27 cellular contexts compared by ENCODE assay signal in the genomic region with DNA sequence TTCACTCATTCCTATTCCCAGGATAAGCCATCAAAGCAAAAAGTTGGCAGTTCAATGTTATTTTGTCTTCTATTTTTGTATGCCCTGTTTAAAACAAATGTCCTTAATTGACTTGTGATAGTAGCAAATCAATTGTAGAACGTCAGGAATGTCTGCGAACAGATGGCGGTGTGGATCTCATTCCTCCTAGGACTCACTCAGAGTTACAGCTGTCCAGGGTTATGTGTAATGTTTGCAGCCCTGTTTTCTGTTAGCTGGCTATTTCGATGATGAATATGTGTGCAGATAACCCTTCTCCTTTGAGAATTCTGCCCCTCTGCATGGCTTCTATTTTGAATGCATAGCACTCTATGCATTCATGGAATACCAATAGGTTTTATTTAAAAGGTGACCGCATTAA.
DNase-seq lines count a peak whose midpoint lies in the region; ATAC-seq and TF ChIP-seq lines count a peak whose summit lies in the region.
"Had no signal": no experiment of that assay in that cellular context is flagged by ENCODE, and none has a peak within 500 bp of the region (broad histone marks: within the 10 kb centered on the region; RNA-seq: fewer than 3 reads in every experiment).

No MANE protein-coding gene starts in this region.

- ATAC-seq in GM19328 (IDR thresholded peaks at IDR 0.05; ENCODE audit: unreplicated experiment) = no peak
- ATAC-seq in HG03135 (IDR thresholded peaks at IDR 0.05; ENCODE audit: unreplicated experiment) = no peak
- ATAC-seq: activated CD8-positive, alpha-beta T cell treated with anti-CD3 and anti-CD28 coated beads for 36 hours; GM23338; lower lobe of right lung; stimulated activated naive CD8-positive, alpha-beta T cell treated with anti-CD3 and anti-CD28 coated beads, Interleukin-15, Interleukin-2, amounts not matched to agents 100 U/mL and 50 U/mL, for 24 hours had no signal

- no peak overlapping the region for H3K4me2 ChIP-seq in SK-N-SH
- H3K4me2 ChIP-seq: GM23338 had no signal

- no peak for TF ChIP-seq RAD21 in SK-N-SH (IDR thresholded peaks at IDR 0.05; ENCODE audit: low read length)

- intact Hi-C loops in left ventricle myocardium inferior (cut with micrococcal nuclease) = no loop called here
- intact Hi-C loops in Caco-2 (cut with micrococcal nuclease; ENCODE audit: unreplicated experiment) = no loop called here

- H3K4me1 ChIP-seq in cardiac muscle cell (ENCODE audit: low read depth) (no peaks in the 10 kb centered on the region), left ventricle myocardium inferior (peaks cover 10% of the 10 kb centered on the region), SK-N-SH (ENCODE audit: control insufficient read depth in 1 of 2, insufficient read depth in 2 of 2, low read depth in 1 of 2, low read length in 1 of 2) (no peaks in the 10 kb centered on the region), Caco-2 (no peaks in the 10 kb centered on the region)
- H3K4me1 ChIP-seq: lower lobe of right lung, parathyroid adenoma, sigmoid colon, SJSA1, testis, uterus had no signal

- no TSS peak for BruUV-seq in Caco-2 (replicated peaks; lab: Mats Ljungman, UMichigan)

- CTCF ChIA-PET in SK-N-SH (lab: Yijun Ruan, JAX) = no interaction called here
- CTCF ChIA-PET in Caco-2 (lab: Charles Lee) = no interaction called here

- TF ChIP-seq EP300 in SK-N-SH (IDR thresholded peaks at IDR 0.05; ENCODE audit: borderline replicate concordance in 1 of 2, low read depth in 1 of 2, low read length in 1 of 2) = no peak

- peak; percentile 18 to 41 for DNase-seq in cardiac muscle cell (ENCODE audit: low read depth in 1 of 2, low spot score in 1 of 2)
- DNase-seq in left ventricle myocardium inferior = no peak
- DNase-seq in SK-N-SH = peak; percentile 11
- DNase-seq in fibroblast of villous mesenchyme (ENCODE audit: low read depth) = peak; percentile 1
- no peak for DNase-seq in Caco-2
- no peak for DNase-seq in GDM1 (lab: John Stamatoyannopoulos, UW)
- DNase-seq: activated CD8-positive, alpha-beta T cell treated with anti-CD3 and anti-CD28 coated beads for 36 hours; activated effector memory CD4-positive, alpha-beta T cell treated with Interleukin-2 at 50 U/mL for 16 hours; activated naive CD8-positive, alpha-beta T cell treated with anti-CD3 and anti-CD28 coated beads, Interleukin-2, amount 10 ng/mL, durations not matched to agents 7 days and 5 days; CD4-positive, CD25-positive, alpha-beta regulatory T cell; islet precursor cell; lower lobe of right lung; NCI-H1417 treated with DMSO at 0.1 percent for 48 hours; NCI-H510A treated with DMSO at 0.1 percent for 48 hours; nephron progenitor cell; sigmoid colon; stimulated activated CD4-positive, alpha-beta T cell treated with anti-CD3 and anti-CD28 coated beads, Interleukin-15, amount 100 ng/mL, for 24 hours; stimulated activated naive CD8-positive, alpha-beta T cell treated with anti-CD3 and anti-CD28 coated beads, Interleukin-15, Interleukin-2, amounts not matched to agents 100 U/mL and 50 U/mL, for 24 hours; T-helper 2 cell; testis; uterus had no signal

- no peak overlapping the region for H3K4me3 ChIP-seq in cardiac muscle cell
- H3K4me3 ChIP-seq in left ventricle myocardium inferior = no peak overlapping the region
- no peak overlapping the region for H3K4me3 ChIP-seq in SK-N-SH (ENCODE audit: low read depth in 2 of 2, low read length in 1 of 2)
- H3K4me3 ChIP-seq in fibroblast of villous mesenchyme (ENCODE audit: low read depth, low read length) = no peak overlapping the region
- no peak overlapping the region for H3K4me3 ChIP-seq in Caco-2 (ENCODE audit: low read depth, low read length)
- H3K4me3 ChIP-seq: GM23338, lower lobe of right lung, sigmoid colon, SJSA1, testis, uterus had no signal

- H3K27ac Mint-ChIP-seq in Caco-2 (ENCODE audit: unreplicated experiment) = no peak overlapping the region
- H3K27ac Mint-ChIP-seq: activated CD8-positive, alpha-beta T cell treated with anti-CD3 and anti-CD28 coated beads for 36 hours; activated naive CD8-positive, alpha-beta T cell treated with anti-CD3 and anti-CD28 coated beads, Interleukin-2, amount 10 ng/mL, durations not matched to agents 7 days and 5 days; CD4-positive, CD25-positive, alpha-beta regulatory T cell; GM23338; nephron progenitor cell had no signal

- H3K4me3 Mint-ChIP-seq in Caco-2 (ENCODE audit: unreplicated experiment) = no peak overlapping the region
- H3K4me3 Mint-ChIP-seq: activated CD8-positive, alpha-beta T cell treated with anti-CD3 and anti-CD28 coated beads for 36 hours; activated naive CD8-positive, alpha-beta T cell treated with anti-CD3 and anti-CD28 coated beads, Interleukin-2, amount 10 ng/mL, durations not matched to agents 7 days and 5 days; CD4-positive, CD25-positive, alpha-beta regulatory T cell; GM23338; nephron progenitor cell had no signal

- H4K20me1 ChIP-seq in SK-N-SH (ENCODE audit: insufficient read depth) = no peaks in the 10 kb centered on the region

- H3K4me1 Mint-ChIP-seq in Caco-2 (ENCODE audit: low read depth, unreplicated experiment) = no peaks in the 10 kb centered on the region
- H3K4me1 Mint-ChIP-seq: activated naive CD8-positive, alpha-beta T cell treated with anti-CD3 and anti-CD28 coated beads, Interleukin-2, amount 10 ng/mL, durations not matched to agents 7 days and 5 days; CD4-positive, CD25-positive, alpha-beta regulatory T cell; nephron progenitor cell had no signal

- no peak overlapping the region for H2AFZ ChIP-seq in SK-N-SH (ENCODE audit: low read depth)
- H2AFZ ChIP-seq: GM23338, parathyroid adenoma had no signal

- 58% methylated on average over 5 of the region's 5 CpGs for WGBS in SK-N-SH (ENCODE audit: low lambda C conversion rate)

- no peak overlapping the region for H3K9ac ChIP-seq in SK-N-SH
- H3K9ac ChIP-seq: parathyroid adenoma had no signal

- H3K9me3 ChIP-seq in cardiac muscle cell (ENCODE audit: low read depth) = no peaks in the 10 kb centered on the region
- H3K9me3 ChIP-seq in left ventricle myocardium inferior (replicated peaks) = peaks cover 8% of the 10 kb centered on the region
- H3K9me3 ChIP-seq in SK-N-SH = no peaks in the 10 kb centered on the region
- no peaks in the 10 kb centered on the region for H3K9me3 ChIP-seq in Caco-2
- H3K9me3 ChIP-seq: lower lobe of right lung, SJSA1, testis, uterus had no signal

- TF ChIP-seq CTCF in cardiac muscle cell (IDR thresholded peaks at IDR 0.05; ENCODE audit: low read depth, low read length) (no peak), left ventricle myocardium inferior (IDR thresholded peaks at IDR 0.05; ENCODE audit: borderline replicate concordance) (no peak), SK-N-SH (IDR thresholded peaks at IDR 0.05) (no peak), fibroblast of villous mesenchyme (IDR thresholded peaks at IDR 0.05; ENCODE audit: insufficient read depth, low read depth, low read length) (no peak), Caco-2 (IDR thresholded peaks at IDR 0.05; ENCODE audit: insufficient read depth in 1 of 2, low read depth in 1 of 2, low read length in 1 of 2, severe bottlenecking in 1 of 2, unreplicated experiment in 1 of 2) (no peak)

- no peaks in the 10 kb centered on the region for H3F3A ChIP-seq in SK-N-SH (replicated peaks; ENCODE audit: insufficient read depth)

- H3K27ac ChIP-seq in cardiac muscle cell (no peak overlapping the region), left ventricle myocardium inferior (replicated peaks) (no peak overlapping the region), SK-N-SH (ENCODE audit: low read depth in 2 of 2, low read length in 1 of 2) (no peak overlapping the region)
- H3K27ac ChIP-seq: HL-60, lower lobe of right lung, parathyroid adenoma, sigmoid colon, SJSA1, testis, uterus had no signal

- no peaks in the 10 kb centered on the region for H3K79me2 ChIP-seq in SK-N-SH (ENCODE audit: insufficient read depth)
- H3K79me2 ChIP-seq: parathyroid adenoma had no signal

- no peaks in the 10 kb centered on the region for H3K36me3 Mint-ChIP-seq in Caco-2 (ENCODE audit: insufficient read depth, unreplicated experiment)
- H3K36me3 Mint-ChIP-seq: activated naive CD8-positive, alpha-beta T cell treated with anti-CD3 and anti-CD28 coated beads, Interleukin-2, amount 10 ng/mL, durations not matched to agents 7 days and 5 days; CD4-positive, CD25-positive, alpha-beta regulatory T cell had no signal

- POLR2A ChIA-PET in SK-N-SH (lab: Yijun Ruan, JAX) (no interaction called here), Caco-2 (lab: Charles Lee) (no interaction called here)

- no peaks in the 10 kb centered on the region for H3K27me3 ChIP-seq in cardiac muscle cell
- H3K27me3 ChIP-seq in left ventricle myocardium inferior (ENCODE audit: low read depth) = no peaks in the 10 kb centered on the region
- no peaks in the 10 kb centered on the region for H3K27me3 ChIP-seq in SK-N-SH (ENCODE audit: insufficient read depth)
- no peaks in the 10 kb centered on the region for H3K27me3 ChIP-seq in Caco-2 (replicated peaks; ENCODE audit: control insufficient read depth, insufficient read depth, low read length)
- H3K27me3 ChIP-seq: sigmoid colon, SJSA1, testis, uterus had no signal

- H3K9me3 Mint-ChIP-seq in Caco-2 (ENCODE audit: unreplicated experiment) = no peaks in the 10 kb centered on the region
- H3K9me3 Mint-ChIP-seq: GM23338, nephron progenitor cell had no signal

- no peaks in the 10 kb centered on the region for H3K9me2 ChIP-seq in SK-N-SH

- H3K27me3 Mint-ChIP-seq in Caco-2 (ENCODE audit: insufficient read depth, unreplicated experiment) = no peaks in the 10 kb centered on the region
- H3K27me3 Mint-ChIP-seq: activated CD8-positive, alpha-beta T cell treated with anti-CD3 and anti-CD28 coated beads for 36 hours; activated naive CD8-positive, alpha-beta T cell treated with anti-CD3 and anti-CD28 coated beads, Interleukin-2, amount 10 ng/mL, durations not matched to agents 7 days and 5 days; CD4-positive, CD25-positive, alpha-beta regulatory T cell had no signal

- H3K36me3 ChIP-seq in cardiac muscle cell (no peaks in the 10 kb centered on the region), left ventricle myocardium inferior (no peaks in the 10 kb centered on the region), SK-N-SH (replicated peaks in 1 of 2; ENCODE audit: control insufficient read depth in 1 of 2, insufficient read depth in 2 of 2, low read length in 1 of 2) (no peaks in the 10 kb centered on the region), Caco-2 (ENCODE audit: control insufficient read depth, insufficient read depth, low read length) (no peaks in the 10 kb centered on the region)
- H3K36me3 ChIP-seq: lower lobe of right lung, sigmoid colon, SJSA1, uterus had no signal

TF ChIP-seq in SK-N-SH, 30 proteins besides CTCF, POLR2A, EP300 and RAD21 (continues in another document):
- TF ChIP-seq POLR2AphosphoS5 (IDR thresholded peaks at IDR 0.05; ENCODE audit: low read depth, low read length) (no peak), YY1 (IDR thresholded peaks at IDR 0.05; ENCODE audit: low read depth) (no peak), GABPA (IDR thresholded peaks at IDR 0.05; ENCODE audit: low read depth) (no peak), RXRA (IDR thresholded peaks at IDR 0.05; ENCODE audit: borderline replicate concordance, low read depth) (no peak), JUND (IDR thresholded peaks at IDR 0.05) (no peak), FOXJ3 (CRISPR knock-in tag; IDR thresholded peaks at IDR 0.05) (no peak), MXI1 (IDR thresholded peaks at IDR 0.05; ENCODE audit: low read depth, low read length) (no peak)

Comparison
In these comparisons a context has a peak if more than half of its experiments do, and no peak if none do; other contexts are left out.
1. DNase-seq: peak in cardiac muscle cell (2 of 2), SK-N-SH (single experiment) and fibroblast of villous mesenchyme (single experiment); none in left ventricle myocardium inferior (single experiment), Caco-2 (0 of 2) and GDM1 (single experiment).